Comparison of ENCODE assay signal across 8 cellular contexts in genomic region chr5:80034962-80035821, GRCh38. TPM values are rescaled to one million over a fixed set of nuclear protein-coding genes. Genes with fewer than 3 reads are reported as not detected.
DNase-seq lines count a peak whose midpoint lies in the region; ATAC-seq and TF ChIP-seq lines count a peak whose summit lies in the region.

Gene THBS4, plus strand, starts transcription at chr5:80035348. Its CDS starts 190 bp downstream, at chr5:80035538.

- H3K4me1 ChIP-seq in HEK293 (ENCODE audit: control insufficient read depth, insufficient read depth, low read length): no peaks in the 10 kb centered on the region
- peaks cover 4% of the 10 kb centered on the region for H3K4me1 ChIP-seq in left ventricle myocardium inferior

- intact Hi-C loops in left ventricle myocardium inferior (cut with micrococcal nuclease): no loop called here
- intact Hi-C loops in sciatic nerve (cut with DNase I): no loop called here

- peaks cover 9% of the 10 kb centered on the region for H3K36me3 Mint-ChIP-seq in activated CD8-positive, alpha-beta T cell treated with anti-CD3 and anti-CD28 coated beads, Interleukin-2, amount 10 ng/mL, durations not matched to agents 7 days and 5 days (ENCODE audit: low read depth)

- peaks cover 44% of the 10 kb centered on the region for H3K27me3 Mint-ChIP-seq in activated CD8-positive, alpha-beta T cell treated with anti-CD3 and anti-CD28 coated beads, Interleukin-2, amount 10 ng/mL, durations not matched to agents 7 days and 5 days (ENCODE audit: low read depth)

- TF ChIP-seq CTCF in HEK293 (tag by site-specific recombination; IDR thresholded peaks at IDR 0.05): no peak
- TF ChIP-seq CTCF in left ventricle myocardium inferior (IDR thresholded peaks at IDR 0.05; ENCODE audit: borderline replicate concordance): no peak

- no peaks in the 10 kb centered on the region for H3K9me3 Mint-ChIP-seq in activated CD8-positive, alpha-beta T cell treated with anti-CD3 and anti-CD28 coated beads, Interleukin-2, amount 10 ng/mL, durations not matched to agents 7 days and 5 days (ENCODE audit: insufficient read depth)

- no peak for DNase-seq in activated CD8-positive, alpha-beta T cell treated with anti-CD3 and anti-CD28 coated beads, Interleukin-2, amount 10 ng/mL, durations not matched to agents 7 days and 5 days
- peak; percentile 19 for DNase-seq in left ventricle myocardium inferior
- no peak for DNase-seq in sciatic nerve (ENCODE audit: low spot score)
- no peak for DNase-seq in GM19240 (ENCODE audit: insufficient read length, low spot score)
- DNase-seq in inferior parietal cortex (ENCODE audit: extremely low spot score): no peak

- no peak within 1 kb of the TSS for H3K27ac Mint-ChIP-seq in activated CD8-positive, alpha-beta T cell treated with anti-CD3 and anti-CD28 coated beads, Interleukin-2, amount 10 ng/mL, durations not matched to agents 7 days and 5 days

- H3K27me3 ChIP-seq in left ventricle myocardium inferior (ENCODE audit: low read depth): peaks cover 47% of the 10 kb centered on the region

- peaks cover 24% of the 10 kb centered on the region for H3K4me1 Mint-ChIP-seq in activated CD8-positive, alpha-beta T cell treated with anti-CD3 and anti-CD28 coated beads, Interleukin-2, amount 10 ng/mL, durations not matched to agents 7 days and 5 days (ENCODE audit: low read depth)

- CTCF ChIA-PET in HEK293 (lab: Yijun Ruan, JAX): interaction anchor here (1.5 kb wide), 1 partner anchor 48 kb away, joined by 5 read pairs; no protein-coding TSS in a partner anchor
- CTCF ChIA-PET in activated CD8-positive, alpha-beta T cell treated with anti-CD3 and anti-CD28 coated beads, Interleukin-2, amount 10 ng/mL, durations not matched to agents 7 days and 5 days (lab: Charles Lee): interaction anchor here (1.1 to 1.2 kb wide), 2 partner anchors 8 to 48 kb away, joined by 4 read pairs; no protein-coding TSS in a partner anchor

- H3K4me3 Mint-ChIP-seq in activated CD8-positive, alpha-beta T cell treated with anti-CD3 and anti-CD28 coated beads, Interleukin-2, amount 10 ng/mL, durations not matched to agents 7 days and 5 days: peak within 1 kb of the TSS; percentile 60

- H3K27ac ChIP-seq in HEK293 (ENCODE audit: extremely low read depth, low read depth, low read length) (no peak within 1 kb of the TSS), left ventricle myocardium inferior (replicated peaks) (peak within 1 kb of the TSS; percentile 67)

- peak within 1 kb of the TSS; percentile 25 for H3K4me3 ChIP-seq in HEK293 (ENCODE audit: low read depth, low read length)
- H3K4me3 ChIP-seq in left ventricle myocardium inferior: peak within 1 kb of the TSS; percentile 65

- no peaks in the 10 kb centered on the region for H3K36me3 ChIP-seq in HEK293 (ENCODE audit: control insufficient read depth in 2 of 2, insufficient read depth in 1 of 2, low read length in 2 of 2)
- no peaks in the 10 kb centered on the region for H3K36me3 ChIP-seq in left ventricle myocardium inferior

- ATAC-seq in activated CD8-positive, alpha-beta T cell treated with anti-CD3 and anti-CD28 coated beads, Interleukin-2, amount 10 ng/mL, durations not matched to agents 7 days and 5 days: peak; percentile 73
- ATAC-seq in sciatic nerve (peak; percentile 63), GM19467 (IDR thresholded peaks at IDR 0.05; ENCODE audit: unreplicated experiment) (no peak), GM21576 (IDR thresholded peaks at IDR 0.05; ENCODE audit: unreplicated experiment) (no peak)

- H3K9me3 ChIP-seq in HEK293 (ENCODE audit: control insufficient read depth, insufficient read depth, low read depth, low read length) (no peaks in the 10 kb centered on the region), left ventricle myocardium inferior (replicated peaks) (no peaks in the 10 kb centered on the region)

- POLR2A ChIA-PET in HEK293 (lab: Yijun Ruan, JAX): no interaction called here
- POLR2A ChIA-PET in activated CD8-positive, alpha-beta T cell treated with anti-CD3 and anti-CD28 coated beads, Interleukin-2, amount 10 ng/mL, durations not matched to agents 7 days and 5 days (lab: Charles Lee): no interaction called here

TF ChIP-seq in HEK293, 187 proteins besides CTCF, POLR2A, EP300 and RAD21:
- no peak for TF ChIP-seq ZNF324 (tag by site-specific recombination; IDR thresholded peaks at IDR 0.05)
- TF ChIP-seq PRDM1 (tag by site-specific recombination; IDR thresholded peaks at IDR 0.05): peak; percentile 84
- no peak for TF ChIP-seq HOXA7 (CRISPR knock-in tag; IDR thresholded peaks at IDR 0.05; ENCODE audit: borderline replicate concordance)
- no peak for TF ChIP-seq ZNF426 (tag by site-specific recombination; IDR thresholded peaks at IDR 0.05)
- no peak for TF ChIP-seq MYNN (tag by site-specific recombination; IDR thresholded peaks at IDR 0.05; ENCODE audit: borderline replicate concordance)
TF ChIP-seq in HEK293: peak in this region for 1.

RNA-seq across cellular contexts. Expression of gene THBS4, which starts in this region (rescaled TPM):
- 1 to 10 TPM in 1 of 2 experiments, under 1 TPM in 1; 0.44 to 1.4 TPM for total RNA-seq in activated CD8-positive, alpha-beta T cell treated with anti-CD3 and anti-CD28 coated beads, Interleukin-2, amount 10 ng/mL, durations not matched to agents 7 days and 5 days
- total RNA-seq in left ventricle myocardium inferior (51.4 TPM), sciatic nerve (111 TPM)

Comparison
In these comparisons a context has a peak if more than half of its experiments do, and no peak if none do; other contexts are left out.
1. RNA of gene THBS4 (total RNA-seq): 111 TPM in sciatic nerve (single experiment) and 51.4 TPM in left ventricle myocardium inferior (single experiment); 0.44 to 1.4 TPM in activated CD8-positive, alpha-beta T cell treated with anti-CD3 and anti-CD28 coated beads, Interleukin-2, amount 10 ng/mL, durations not matched to agents 7 days and 5 days; every median in the first group is over 10 times any median in the second.
2. ATAC-seq: peak in activated CD8-positive, alpha-beta T cell treated with anti-CD3 and anti-CD28 coated beads, Interleukin-2, amount 10 ng/mL, durations not matched to agents 7 days and 5 days (single experiment) and sciatic nerve (single experiment); none in GM19467 (single experiment) and GM21576 (single experiment).